10 cellular contexts compared by ENCODE assay signal in genomic region chr6:54737247-54737646, GRCh38.
DNase-seq lines count a peak whose midpoint lies in the region; FAIRE-seq and TF ChIP-seq lines count a peak whose summit lies in the region.
"Had no signal": no experiment of that assay in that cellular context is flagged by ENCODE, and none has a peak within 500 bp of the region (broad histone marks: within the 10 kb centered on the region; RNA-seq: fewer than 3 reads in every experiment).

No MANE protein-coding gene starts in this region.

- BruUV-seq in PC-9 (replicated peaks; lab: Mats Ljungman, UMichigan) = no TSS peak

- DNase-seq in DMS 273 (lab: John Stamatoyannopoulos, UW; ENCODE audit: unreplicated experiment) (peak; percentile 28), DMS 273 treated with DMSO at 0.1 percent for 48 hours (lab: John Stamatoyannopoulos, UW) (no peak), H54 (ENCODE audit: insufficient read length, low spot score) (peak; percentile 10), PC-9 (no peak), kidney epithelial cell (ENCODE audit: low read depth) (no peak), sigmoid colon (no peak), SHP77 (lab: John Stamatoyannopoulos, UW) (no peak)
- DNase-seq in activated naive CD4-positive, alpha-beta T cell treated with anti-CD3 and anti-CD28 coated beads, Interleukin-2, amount 50 U/mL, for 16 hours = no peak
- DNase-seq: 8988T had no signal

- no peaks in the 10 kb centered on the region for H3K36me3 ChIP-seq in PC-9 (ENCODE audit: low read depth)
- no peaks in the 10 kb centered on the region for H3K36me3 ChIP-seq in kidney epithelial cell (ENCODE audit: control insufficient read depth, insufficient read depth, low read length)
- H3K36me3 ChIP-seq in sigmoid colon = no peaks in the 10 kb centered on the region
- H3K36me3 ChIP-seq: adrenal gland had no signal

- POLR2A ChIA-PET in PC-9 (lab: Charles Lee; ENCODE audit: unreplicated experiment) = no interaction called here

- H3K27ac ChIP-seq in PC-9 = no peak overlapping the region
- H3K27ac ChIP-seq in sigmoid colon = no peak overlapping the region
- H3K27ac ChIP-seq: adrenal gland had no signal

- H3F3A ChIP-seq in PC-9 (ENCODE audit: insufficient read depth, low read depth) = no peaks in the 10 kb centered on the region

- intact Hi-C loops in PC-9 (cut with micrococcal nuclease; ENCODE audit: unreplicated experiment) (no loop called here), sigmoid colon (cut with DNase I) (no loop called here)

- TF ChIP-seq POLR2A in H54 (IDR thresholded peaks at IDR 0.05; ENCODE audit: low read depth, low read length) (no peak), sigmoid colon (IDR thresholded peaks at IDR 0.05) (no peak)

- H3K4me1 ChIP-seq in PC-9 (replicated peaks; ENCODE audit: insufficient read depth) (no peaks in the 10 kb centered on the region), sigmoid colon (no peaks in the 10 kb centered on the region)
- H3K4me1 ChIP-seq: adrenal gland had no signal

- H2AFZ ChIP-seq in PC-9 = no peak overlapping the region

- H3K9me2 ChIP-seq in PC-9 (ENCODE audit: insufficient read depth) = no peaks in the 10 kb centered on the region

- no peak overlapping the region for H3K4me2 ChIP-seq in PC-9

- peak; percentile 52; the same call in 1 of the 2 replicates for TF ChIP-seq CTCF in PC-9 (conservative IDR thresholded peaks at IDR 0.05)
- peak; percentile 23 for TF ChIP-seq CTCF in kidney epithelial cell (IDR thresholded peaks at IDR 0.05; ENCODE audit: insufficient read depth, low read length, poor library complexity, severe bottlenecking)
- TF ChIP-seq CTCF in sigmoid colon (IDR thresholded peaks at IDR 0.05) = no peak

- no peaks in the 10 kb centered on the region for H4K20me1 ChIP-seq in PC-9 (ENCODE audit: insufficient read depth)

- H3K9me3 ChIP-seq in PC-9 (ENCODE audit: insufficient read depth, low read depth) (no peaks in the 10 kb centered on the region; the same call in 1 of the 2 replicates), sigmoid colon (peaks cover 0 to 3% (median 0%) of the 10 kb centered on the region in 4 donors)
- H3K9me3 ChIP-seq: adrenal gland had no signal

- no peaks in the 10 kb centered on the region for H3K27me3 ChIP-seq in PC-9 (ENCODE audit: insufficient read depth, low read depth)
- H3K27me3 ChIP-seq in kidney epithelial cell (ENCODE audit: control insufficient read depth, insufficient read depth, low read length) = no peaks in the 10 kb centered on the region
- no peaks in the 10 kb centered on the region for H3K27me3 ChIP-seq in sigmoid colon
- H3K27me3 ChIP-seq: adrenal gland had no signal

- WGBS in sigmoid colon, 2 donors = 85 to 94% methylated on average over 3 of the region's 3 CpGs

- no peak for TF ChIP-seq EP300 in sigmoid colon (IDR thresholded peaks at IDR 0.05)

- no peak overlapping the region for H3K4me3 ChIP-seq in PC-9
- H3K4me3 ChIP-seq in kidney epithelial cell (ENCODE audit: low read depth, low read length) = no peak overlapping the region
- no peak overlapping the region for H3K4me3 ChIP-seq in sigmoid colon
- H3K4me3 ChIP-seq: adrenal gland had no signal

- no peaks in the 10 kb centered on the region for H3K79me2 ChIP-seq in PC-9 (ENCODE audit: low read depth)

- CTCF ChIA-PET in PC-9 (lab: Charles Lee) = no interaction called here

- FAIRE-seq in H54 (lab: Jason Lieb, UNC) = no peak

Comparison
In these comparisons a context has a peak if more than half of its experiments do, and no peak if none do; other contexts are left out.
1. DNase-seq: peak in DMS 273 (single experiment) and H54 (single experiment); none in DMS 273 treated with DMSO at 0.1 percent for 48 hours (single experiment), PC-9 (0 of 2), kidney epithelial cell (single experiment), activated naive CD4-positive, alpha-beta T cell treated with anti-CD3 and anti-CD28 coated beads, Interleukin-2, amount 50 U/mL, for 16 hours (single experiment), sigmoid colon (single experiment) and SHP77 (0 of 2).
2. CTCF ChIP-seq: peak in PC-9 (single experiment) and kidney epithelial cell (single experiment); none in sigmoid colon (0 of 4).